13 cellular contexts compared by ENCODE assay signal in genomic region chr19:46069841-46070341, GRCh38. TPM values are rescaled to one million over a fixed set of nuclear protein-coding genes. Genes with fewer than 3 reads are reported as not detected.
DNase-seq lines count a peak whose midpoint lies in the region; TF ChIP-seq lines count a peak whose summit lies in the region.
"Had no signal": no experiment of that assay in that cellular context is flagged by ENCODE, and none has a peak within 500 bp of the region (broad histone marks: within the 10 kb centered on the region; RNA-seq: fewer than 3 reads in every experiment).

No MANE protein-coding gene starts in this region.

- TF ChIP-seq RAD21 in SK-N-SH (IDR thresholded peaks at IDR 0.05; ENCODE audit: low read length): no peak

- H4K20me1 ChIP-seq in SK-N-SH (ENCODE audit: insufficient read depth): no peaks in the 10 kb centered on the region

- 0 out of 2 replicates have a peak, but pooled peaks cover 5% of the 10 kb centered on the region for H3K27me3 ChIP-seq in SK-N-SH (ENCODE audit: insufficient read depth)
- peaks cover 73% of the 10 kb centered on the region for H3K27me3 ChIP-seq in skeletal muscle satellite cell (ENCODE audit: control insufficient read depth, insufficient read depth, low read length)

- POLR2A ChIA-PET in SK-N-SH (lab: Yijun Ruan, JAX): no interaction called here

- no peaks in the 10 kb centered on the region for H3K9me2 ChIP-seq in SK-N-SH

- H3K27ac ChIP-seq in SK-N-SH (ENCODE audit: low read depth in 2 of 2, low read length in 1 of 2): peak overlapping the region in 1 of 2 experiments; percentile 62; a peak in 1 of 4 replicates
- H3K27ac ChIP-seq: neutrophil had no signal

- H3K36me3 ChIP-seq in SK-N-SH (replicated peaks in 1 of 2; ENCODE audit: control insufficient read depth in 1 of 2, insufficient read depth in 2 of 2, low read length in 1 of 2) (no peaks in the 10 kb centered on the region), skeletal muscle satellite cell (ENCODE audit: insufficient read depth, low read length) (no peaks in the 10 kb centered on the region)
- H3K36me3 ChIP-seq: neutrophil had no signal

- TF ChIP-seq CTCF in HFF-Myc (IDR thresholded peaks at IDR 0.05; ENCODE audit: low read depth, low read length, missing control alignments) (no peak), SK-N-SH (IDR thresholded peaks at IDR 0.05) (no peak), fibroblast of mammary gland (conservative IDR thresholded peaks at IDR 0.05; ENCODE audit: control insufficient read depth, insufficient read depth, low read depth, low read length) (no peak)

- WGBS in SK-N-SH (ENCODE audit: low lambda C conversion rate): 3% methylated on average over 6 of the region's 6 CpGs

- no peaks in the 10 kb centered on the region for H3K9me3 ChIP-seq in SK-N-SH
- no peaks in the 10 kb centered on the region for H3K9me3 ChIP-seq in skeletal muscle satellite cell (replicated peaks; ENCODE audit: low read length)
- H3K9me3 ChIP-seq: neutrophil had no signal

- TF ChIP-seq EP300 in SK-N-SH (IDR thresholded peaks at IDR 0.05; ENCODE audit: borderline replicate concordance in 1 of 2, low read depth in 1 of 2, low read length in 1 of 2): peak in 1 of 2 experiments; percentile 52; a peak in 1 of 4 replicates

- peaks cover 0 to 20% of the 10 kb centered on the region in 2 experiments; a peak in 2 of 4 replicates for H3K4me1 ChIP-seq in SK-N-SH (ENCODE audit: control insufficient read depth in 1 of 2, insufficient read depth in 2 of 2, low read depth in 1 of 2, low read length in 1 of 2)
- H3K4me1 ChIP-seq in skeletal muscle satellite cell (ENCODE audit: control insufficient read depth, insufficient read depth, low read length): peaks cover 26% of the 10 kb centered on the region

- DNase-seq in HFF-Myc (ENCODE audit: extremely low read depth, low read depth) (peak; percentile 57), SK-N-SH (no peak), fibroblast of mammary gland (ENCODE audit: low read depth) (peak; percentile 96), T1000 (lab: John Stamatoyannopoulos, UW) (no peak), NCI-H510A treated with DMSO at 0.1 percent for 48 hours (lab: John Stamatoyannopoulos, UW) (no peak)
- DNase-seq in activated CD4-positive, alpha-beta T cell treated with anti-CD3 and anti-CD28 coated beads, Interleukin-2, amount 50 U/mL, for 48 hours: no peak
- DNase-seq: amygdala, DMS79 treated with DMSO at 0.1 percent for 48 hours, endodermal cell, NCI-H2081 had no signal

- H3K4me2 ChIP-seq in SK-N-SH (peak overlapping the region; percentile 13), skeletal muscle satellite cell (ENCODE audit: low read length) (peak overlapping the region; percentile 54)

- H3K9ac ChIP-seq in SK-N-SH (no peak overlapping the region), skeletal muscle satellite cell (ENCODE audit: low read depth, low read length) (no peak overlapping the region)

- H3K4me3 ChIP-seq in HFF-Myc (replicated peaks; ENCODE audit: low read depth, low read length) (no peak overlapping the region), SK-N-SH (ENCODE audit: low read depth in 2 of 2, low read length in 1 of 2) (no peak overlapping the region), fibroblast of mammary gland (ENCODE audit: control insufficient read depth, low read depth, low read length) (no peak overlapping the region), skeletal muscle satellite cell (ENCODE audit: low read length) (no peak overlapping the region)

- CTCF ChIA-PET in SK-N-SH (lab: Yijun Ruan, JAX): interaction anchor here (1.2 to 2.1 kb wide), 3 partner anchors 13 to 195 kb away, joined by 3 to 5 read pairs (median 5); no protein-coding TSS in a partner anchor

- H3F3A ChIP-seq in SK-N-SH (replicated peaks; ENCODE audit: insufficient read depth): peaks cover 32% of the 10 kb centered on the region

- H3K79me2 ChIP-seq in SK-N-SH (ENCODE audit: insufficient read depth): no peaks in the 10 kb centered on the region

- H2AFZ ChIP-seq in SK-N-SH (ENCODE audit: low read depth): no peak overlapping the region

TF ChIP-seq in SK-N-SH, 30 proteins besides CTCF, POLR2A, EP300 and RAD21 (continues in another document):
- TF ChIP-seq NFIC (IDR thresholded peaks at IDR 0.05; ENCODE audit: borderline replicate concordance) (peak; percentile 68), IRF3 (IDR thresholded peaks at IDR 0.05; ENCODE audit: low read depth, low read length) (no peak), ZBTB33 (IDR thresholded peaks at IDR 0.05; ENCODE audit: borderline replicate concordance, low read depth) (no peak), TCF12 (IDR thresholded peaks at IDR 0.05) (peak; percentile 55), FOSL2 (IDR thresholded peaks at IDR 0.05; ENCODE audit: borderline replicate concordance, low read depth) (peak; percentile 67; the same call in 1 of the 2 replicates), MEF2A (IDR thresholded peaks at IDR 0.05; ENCODE audit: borderline replicate concordance, low read depth) (no peak), PBX3 (IDR thresholded peaks at IDR 0.05) (0 out of 2 replicates have a peak, but pooled peaks have one; percentile 38), JUND (IDR thresholded peaks at IDR 0.05) (peak; percentile 74), SIN3A (IDR thresholded peaks at IDR 0.05; ENCODE audit: borderline replicate concordance, low read depth, low read length) (no peak), GATA2 (CRISPR knock-in tag; IDR thresholded peaks at IDR 0.05) (no peak), TEAD4 (IDR thresholded peaks at IDR 0.05; ENCODE audit: borderline replicate concordance, insufficient read depth) (no peak)

RNA-seq across cellular contexts. Expression of gene IGFL4, which starts 29.1 kb away (rescaled TPM):
- not detected in 2 replicates for polyA plus RNA-seq in SK-N-SH (2012; rRNA removed)
- not detected in 2 replicates for polyA plus RNA-seq in SK-N-SH (2012; cell fraction: cytosol; rRNA removed)
- 0.04 TPM in 2 replicates for polyA plus RNA-seq in SK-N-SH (2012; cell fraction: nucleus; rRNA removed)
- not detected in 2 replicates for total RNA-seq in skeletal muscle satellite cell (2012; rRNA removed)
- polyA plus RNA-seq: IgD-negative memory B cell had no signal

RNA-seq across cellular contexts. Expression of gene PGLYRP1, which starts 47.0 kb away (rescaled TPM):
- polyA plus RNA-seq in SK-N-SH (2012; rRNA removed): not detected in 2 replicates
- polyA plus RNA-seq in SK-N-SH (2012; cell fraction: cytosol; rRNA removed): not detected in 2 replicates
- polyA plus RNA-seq in SK-N-SH (2012; cell fraction: nucleus; rRNA removed): not detected in 2 replicates
- not detected in 2 replicates for total RNA-seq in skeletal muscle satellite cell (2012; rRNA removed)
- total RNA-seq: endodermal cell had no signal
- polyA plus RNA-seq: IgD-negative memory B cell had no signal

RNA-seq across cellular contexts. Expression of gene IGFL3, which starts 54.6 kb away (rescaled TPM):
- not detected in 2 replicates for polyA plus RNA-seq in SK-N-SH (2012; rRNA removed)
- polyA plus RNA-seq in SK-N-SH (2012; cell fraction: cytosol; rRNA removed): not detected in 2 replicates
- polyA plus RNA-seq in SK-N-SH (2012; cell fraction: nucleus; rRNA removed): not detected in 2 replicates
- total RNA-seq in skeletal muscle satellite cell (2012; rRNA removed): not detected in 2 replicates
- polyA plus RNA-seq: IgD-negative memory B cell had no signal

Comparison
In these comparisons a context has a peak if more than half of its experiments do, and no peak if none do; other contexts are left out.
1. DNase-seq: peak in HFF-Myc (single experiment) and fibroblast of mammary gland (single experiment); none in SK-N-SH (single experiment), T1000 (single experiment), NCI-H510A treated with DMSO at 0.1 percent for 48 hours (single experiment) and activated CD4-positive, alpha-beta T cell treated with anti-CD3 and anti-CD28 coated beads, Interleukin-2, amount 50 U/mL, for 48 hours (0 of 2).